Comparison of ENCODE assay signal across 11 cellular contexts in the genomic region with DNA sequence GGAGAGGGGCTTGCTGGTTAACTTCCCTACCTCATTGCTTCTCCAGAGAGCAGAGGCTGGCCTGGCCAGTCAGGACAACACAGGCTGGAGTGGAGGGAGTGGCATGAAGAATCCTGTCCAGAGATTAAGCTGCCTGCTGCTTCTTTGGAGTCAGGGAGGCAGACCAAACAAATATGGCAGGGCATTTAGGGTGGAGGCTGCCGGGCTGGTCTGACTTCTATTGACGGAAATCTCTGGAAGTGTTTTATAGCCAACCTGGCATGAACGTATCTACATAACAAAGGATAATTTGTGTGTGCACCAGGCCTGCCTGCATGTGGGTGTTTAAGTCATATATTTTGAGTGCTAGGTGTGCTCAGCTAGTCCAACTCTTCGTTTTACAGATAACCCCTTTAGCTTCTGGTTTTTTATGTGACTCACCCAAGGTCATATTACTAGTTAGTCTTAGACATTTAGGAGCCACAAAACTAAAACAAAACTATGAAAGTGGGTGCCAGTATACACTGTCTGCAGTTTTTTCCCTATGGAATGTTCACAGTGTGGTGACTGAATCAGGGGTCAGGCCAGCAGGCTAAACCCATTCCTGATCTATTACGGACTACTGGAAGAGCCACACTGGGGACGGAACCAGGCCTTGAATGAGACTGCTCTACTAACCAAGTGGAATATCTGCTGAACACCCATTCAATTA. TPM values are rescaled to one million over a fixed set of nuclear protein-coding genes. Genes with fewer than 3 reads are reported as not detected.
A peak's percentile ranks its signal among the peaks of the same experiment; 100 is the strongest.
DNase-seq lines count a peak whose midpoint lies in the region; ATAC-seq and TF ChIP-seq lines count a peak whose summit lies in the region.
"Had no signal": no experiment of that assay in that cellular context is flagged by ENCODE, and none has a peak within 500 bp of the region (broad histone marks: within the 10 kb centered on the region; RNA-seq: fewer than 3 reads in every experiment).

No MANE protein-coding gene starts in this region.

- no peaks in the 10 kb centered on the region for H3K9me3 ChIP-seq in HEK293 (ENCODE audit: control insufficient read depth, insufficient read depth, low read depth, low read length)
- no peaks in the 10 kb centered on the region for H3K9me3 ChIP-seq in CD4-positive, alpha-beta T cell (ENCODE audit: control insufficient read depth, low read length)

- H3K27ac ChIP-seq in HEK293 (ENCODE audit: extremely low read depth, low read depth, low read length), result no peak overlapping the region
- no peak overlapping the region for H3K27ac ChIP-seq in CD4-positive, alpha-beta T cell (ENCODE audit: low read depth, low read length)

- peak; percentile 88 for DNase-seq in AG08396 (ENCODE audit: low spot score)
- DNase-seq in left colon, result peak in 1 of 2 donors; percentile 48
- no peak for DNase-seq in CD4-positive, alpha-beta T cell
- DNase-seq in GOT3 (lab: John Stamatoyannopoulos, UW), result no peak
- no peak for DNase-seq in mesothelial cell of epicardium (ENCODE audit: low spot score in 2 of 2, unreplicated experiment in 2 of 2)
- DNase-seq: glutamatergic neuron had no signal

- H3K36me3 Mint-ChIP-seq in brain (peaks cover 23% of the 10 kb centered on the region), mesothelial cell of epicardium (peaks cover 8% of the 10 kb centered on the region)
- peaks cover 29% of the 10 kb centered on the region for H3K36me3 Mint-ChIP-seq in CD4-positive, alpha-beta T cell (ENCODE audit: low read depth)

- TF ChIP-seq CTCF in HEK293 (tag by site-specific recombination; IDR thresholded peaks at IDR 0.05) (no peak), brain (conservative IDR thresholded peaks at IDR 0.05) (no peak), mesothelial cell of epicardium (IDR thresholded peaks at IDR 0.05; ENCODE audit: unreplicated experiment) (no peak)
- TF ChIP-seq CTCF in CD4-positive, alpha-beta T cell (IDR thresholded peaks at IDR 0.05), result no peak

- H3K36me3 ChIP-seq in HEK293 (ENCODE audit: control insufficient read depth in 2 of 2, insufficient read depth in 1 of 2, low read length in 2 of 2), result peaks cover 0 to 12% of the 10 kb centered on the region in 2 experiments; a peak in 2 of 3 replicates

- no peak overlapping the region for H3K4me3 Mint-ChIP-seq in brain
- no peak overlapping the region for H3K4me3 Mint-ChIP-seq in CD4-positive, alpha-beta T cell
- no peak overlapping the region for H3K4me3 Mint-ChIP-seq in mesothelial cell of epicardium
- H3K4me3 Mint-ChIP-seq: T-helper 1 cell treated with Interleukin-12 subunit alpha and Interleukin-12 subunit beta and Interleukin-4 antibody, amounts not matched to agents 30 μg/mL and 1 μg/mL, for 36 hours had no signal

- H3K27ac Mint-ChIP-seq in brain, result peak overlapping the region in 3 of 5 experiments; percentile 0 to 49 (median 13)
- no peak overlapping the region for H3K27ac Mint-ChIP-seq in CD4-positive, alpha-beta T cell
- no peak overlapping the region for H3K27ac Mint-ChIP-seq in mesothelial cell of epicardium
- H3K27ac Mint-ChIP-seq: T-helper 1 cell treated with Interleukin-12 subunit alpha and Interleukin-12 subunit beta and Interleukin-4 antibody, amounts not matched to agents 30 μg/mL and 1 μg/mL, for 36 hours had no signal

- no peaks in the 10 kb centered on the region for H3K9me3 Mint-ChIP-seq in brain
- no peaks in the 10 kb centered on the region for H3K9me3 Mint-ChIP-seq in CD4-positive, alpha-beta T cell
- no peaks in the 10 kb centered on the region for H3K9me3 Mint-ChIP-seq in mesothelial cell of epicardium
- H3K9me3 Mint-ChIP-seq: T-helper 1 cell treated with Interleukin-12 subunit alpha and Interleukin-12 subunit beta and Interleukin-4 antibody, amounts not matched to agents 30 μg/mL and 1 μg/mL, for 36 hours had no signal

- intact Hi-C loops in left colon (cut with DNase I, micrococcal nuclease), result no loop called here
- intact Hi-C loops in CD4-positive, alpha-beta T cell (cut with DNase I, micrococcal nuclease), result loop anchor here in 1 of 2 experiments (5.0 to 10.0 kb wide), 2 partner anchors 34 to 844 kb away; partner anchors contain the start of gene IMPACT

- H3K27me3 Mint-ChIP-seq in brain (peaks cover 3% of the 10 kb centered on the region), mesothelial cell of epicardium (ENCODE audit: low read depth) (no peaks in the 10 kb centered on the region)
- H3K27me3 Mint-ChIP-seq in CD4-positive, alpha-beta T cell, result no peaks in the 10 kb centered on the region

- ATAC-seq in left colon, result peak; percentile 84
- no peak for ATAC-seq in CD4-positive, alpha-beta T cell (ENCODE audit: poor library complexity)
- no peak for ATAC-seq in GM21423 (IDR thresholded peaks at IDR 0.05; ENCODE audit: unreplicated experiment)

- POLR2A ChIA-PET in HEK293 (lab: Yijun Ruan, JAX), result interaction anchor here (0.8 kb wide), 1 partner anchor 78 kb away, joined by 3 read pairs; the partner anchor contains the start of gene RMC1
- POLR2A ChIA-PET in CD4-positive, alpha-beta T cell (lab: Charles Lee), result interaction anchor here (0.6 kb wide), 1 partner anchor 69 kb away, joined by 3 read pairs; no protein-coding TSS in a partner anchor

- no peaks in the 10 kb centered on the region for H3K27me3 ChIP-seq in CD4-positive, alpha-beta T cell (ENCODE audit: control insufficient read depth, insufficient read depth, low read length)

- peaks cover 19% of the 10 kb centered on the region for H3K4me1 ChIP-seq in HEK293 (ENCODE audit: control insufficient read depth, insufficient read depth, low read length)

- CTCF ChIA-PET in HEK293 (lab: Yijun Ruan, JAX), result interaction anchor here (1.3 to 3.7 kb wide), 3 partner anchors 65 to 450 kb away, joined by 4 to 21 read pairs (median 9); no protein-coding TSS in a partner anchor
- CTCF ChIA-PET in CD4-positive, alpha-beta T cell (lab: Charles Lee), result no interaction called here

- no peak overlapping the region for H3K4me3 ChIP-seq in HEK293 (ENCODE audit: low read depth, low read length)
- H3K4me3 ChIP-seq: skin epidermis had no signal

- H3K4me1 Mint-ChIP-seq in brain (peaks cover 71% of the 10 kb centered on the region), mesothelial cell of epicardium (peaks cover 15% of the 10 kb centered on the region)
- H3K4me1 Mint-ChIP-seq in CD4-positive, alpha-beta T cell (ENCODE audit: low read depth), result peaks cover 51% of the 10 kb centered on the region

TF ChIP-seq in HEK293, 187 proteins besides CTCF, POLR2A, EP300 and RAD21 (continues in another document):
- TF ChIP-seq MEIS1 (CRISPR knock-in tag; IDR thresholded peaks at IDR 0.05; ENCODE audit: borderline replicate concordance), result no peak
- TF ChIP-seq, protein P1, sequence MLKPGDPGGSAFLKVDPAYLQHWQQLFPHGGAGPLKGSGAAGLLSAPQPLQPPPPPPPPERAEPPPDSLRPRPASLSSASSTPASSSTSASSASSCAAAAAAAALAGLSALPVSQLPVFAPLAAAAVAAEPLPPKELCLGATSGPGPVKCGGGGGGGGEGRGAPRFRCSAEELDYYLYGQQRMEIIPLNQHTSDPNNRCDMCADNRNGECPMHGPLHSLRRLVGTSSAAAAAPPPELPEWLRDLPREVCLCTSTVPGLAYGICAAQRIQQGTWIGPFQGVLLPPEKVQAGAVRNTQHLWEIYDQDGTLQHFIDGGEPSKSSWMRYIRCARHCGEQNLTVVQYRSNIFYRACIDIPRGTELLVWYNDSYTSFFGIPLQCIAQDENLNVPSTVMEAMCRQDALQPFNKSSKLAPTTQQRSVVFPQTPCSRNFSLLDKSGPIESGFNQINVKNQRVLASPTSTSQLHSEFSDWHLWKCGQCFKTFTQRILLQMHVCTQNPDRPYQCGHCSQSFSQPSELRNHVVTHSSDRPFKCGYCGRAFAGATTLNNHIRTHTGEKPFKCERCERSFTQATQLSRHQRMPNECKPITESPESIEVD (tag by site-specific recombination; IDR thresholded peaks at IDR 0.05), result peak; percentile 51
- no peak for TF ChIP-seq ZNF274 (IDR thresholded peaks at IDR 0.05; ENCODE audit: low read length)
- TF ChIP-seq ZNF274 (tag by site-specific recombination; IDR thresholded peaks at IDR 0.05; ENCODE audit: borderline replicate concordance), result no peak
- TF ChIP-seq ZNF610 (tag by site-specific recombination; IDR thresholded peaks at IDR 0.05; ENCODE audit: borderline replicate concordance), result no peak
- TF ChIP-seq HIC1 (tag by site-specific recombination; IDR thresholded peaks at IDR 0.05), result 0 out of 2 replicates have a peak, but pooled peaks have one; percentile 21

RNA-seq across cellular contexts. Expression of gene NPC1, which starts 5.5 kb away (rescaled TPM):
- polyA plus RNA-seq in brain (ENCODE audit: insufficient read depth, low read depth, low replicate concordance), result 44.6 TPM
- total RNA-seq in left colon, result 10 to 100 TPM; 36.5 to 43.2 TPM
- total RNA-seq in CD4-positive, alpha-beta T cell, result 10 to 100 TPM; 17.2 to 17.6 TPM
- 35.5 to 39.9 TPM (median 35.8 TPM) in 3 replicates for total RNA-seq in mesothelial cell of epicardium

Comparison
In these comparisons a context has a peak if more than half of its experiments do, and no peak if none do; other contexts are left out.
1. H3K27ac Mint-ChIP-seq: peak in brain (3 of 5); none in CD4-positive, alpha-beta T cell (single experiment) and mesothelial cell of epicardium (single experiment).